ENCODE assay signal across 29 cellular contexts in the genomic region with DNA sequence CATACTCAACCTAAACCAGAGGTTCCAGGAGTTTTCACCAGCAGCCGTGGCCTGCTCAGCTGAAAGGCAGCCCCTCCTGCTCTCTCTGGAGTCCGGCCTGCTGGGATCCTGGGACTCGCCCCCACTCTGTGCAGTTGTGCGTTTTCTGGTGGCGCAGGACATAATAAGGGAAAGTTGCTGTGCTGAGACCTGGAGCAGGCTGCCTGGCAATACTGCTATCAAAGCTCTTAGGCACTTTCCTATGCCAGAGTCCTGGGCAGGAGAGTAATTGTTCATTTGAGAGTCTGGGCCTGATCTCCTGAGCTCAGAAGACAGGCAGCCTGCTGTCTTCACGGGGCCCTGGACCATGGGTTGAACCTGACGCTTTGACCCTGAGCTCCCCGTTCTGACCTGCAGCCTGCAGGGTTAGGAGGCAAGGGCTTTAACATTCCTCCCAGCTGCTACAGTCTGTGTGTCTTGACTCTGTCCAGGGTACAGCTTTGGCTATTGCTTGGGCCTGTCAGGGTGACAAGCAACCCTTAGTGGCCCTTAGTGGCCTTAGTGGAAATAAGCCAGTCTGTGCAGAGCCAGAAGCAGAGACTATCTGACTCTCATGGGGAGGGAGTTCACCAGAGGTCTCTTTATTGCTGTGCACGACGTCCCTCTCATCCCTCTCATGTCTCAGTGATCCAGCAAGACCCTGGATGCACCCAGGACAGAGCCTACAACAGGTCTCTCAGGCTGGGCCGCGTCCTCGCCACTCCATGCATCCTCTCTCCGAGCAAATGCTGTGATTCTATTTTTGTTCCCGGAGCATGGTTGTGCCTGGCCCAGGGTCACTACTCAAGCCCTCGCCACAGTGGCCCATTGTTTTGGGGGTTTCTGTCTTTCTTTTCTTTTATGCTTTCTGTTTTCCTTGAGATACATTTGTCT.
DNase-seq lines count a peak whose midpoint lies in the region; ATAC-seq, FAIRE-seq and TF ChIP-seq lines count a peak whose summit lies in the region.
"Had no signal": no experiment of that assay in that cellular context is flagged by ENCODE, and none has a peak within 500 bp of the region (broad histone marks: within the 10 kb centered on the region; RNA-seq: fewer than 3 reads in every experiment).

No MANE protein-coding gene starts in this region.

- POLR2A ChIA-PET in HepG2 (lab: Yijun Ruan, JAX) = no interaction called here

- TF ChIP-seq EP300 in HepG2 (IDR thresholded peaks at IDR 0.05; ENCODE audit: low read depth in 2 of 2, low read length in 2 of 2) (no peak), HepG2 (CRISPR knock-in tag; IDR thresholded peaks at IDR 0.05; ENCODE audit: borderline replicate concordance) (no peak), sigmoid colon (IDR thresholded peaks at IDR 0.05) (no peak)

- H3K9ac ChIP-seq in liver (ENCODE audit: low read depth in 1 of 2, low read length in 2 of 2) (no peak overlapping the region), HepG2 (ENCODE audit: insufficient read depth, low read depth, low read length) (no peak overlapping the region)
- H3K9ac ChIP-seq: parathyroid adenoma had no signal

- TF ChIP-seq POLR2A in HepG2 (IDR thresholded peaks at IDR 0.05; ENCODE audit: insufficient read depth in 1 of 2, low read depth in 2 of 2, low read length in 2 of 2) = no peak
- TF ChIP-seq POLR2A in right lobe of liver (IDR thresholded peaks at IDR 0.05) = no peak
- TF ChIP-seq POLR2A in sigmoid colon (IDR thresholded peaks at IDR 0.05) = no peak

- H3K4me1 ChIP-seq in liver (ENCODE audit: control insufficient read depth in 4 of 4, insufficient read depth in 4 of 4, low read length in 3 of 4) = no peaks in the 10 kb centered on the region
- H3K4me1 ChIP-seq in HepG2 (ENCODE audit: insufficient read depth, low read length) = no peaks in the 10 kb centered on the region
- no peaks in the 10 kb centered on the region for H3K4me1 ChIP-seq in right lobe of liver
- peaks cover 0 to 20% (median 16%) of the 10 kb centered on the region in 4 donors for H3K4me1 ChIP-seq in sigmoid colon
- no peaks in the 10 kb centered on the region for H3K4me1 ChIP-seq in aorta (ENCODE audit: control insufficient read depth in 1 of 2, insufficient read depth in 2 of 2, low read length in 2 of 2)
- H3K4me1 ChIP-seq: A549, gastrocnemius medialis, parathyroid adenoma, vagina had no signal

- ATAC-seq in HepG2 = no peak
- peak; percentile 6 to 51 (median 28) for ATAC-seq in right lobe of liver
- ATAC-seq in aorta (ENCODE audit: low FRiP score) = no peak
- no peak for ATAC-seq in GM21619 (IDR thresholded peaks at IDR 0.05; ENCODE audit: unreplicated experiment)
- ATAC-seq: A549; activated CD4-positive, CD25-positive, alpha-beta regulatory T cell treated with anti-CD3 and anti-CD28 coated beads, Interleukin-2, amount 50 U/mL, for 24 hours; activated CD8-positive, alpha-beta T cell treated with anti-CD3 and anti-CD28 coated beads for 36 hours; CD8-positive, alpha-beta T cell; naive thymus-derived CD4-positive, alpha-beta T cell had no signal

- CTCF ChIA-PET in HepG2 (lab: Yijun Ruan, JAX; ENCODE audit: low intra/inter-chr PET ratio, low total read pairs) = no interaction called here

- TF ChIP-seq RAD21 in liver (IDR thresholded peaks at IDR 0.05) (peak in 1 of 2 donors; percentile 26), HepG2 (CRISPR knock-in tag; IDR thresholded peaks at IDR 0.05) (no peak)

- WGBS in liver = 86% methylated on average over 16 of the region's 16 CpGs
- WGBS in HepG2 (ENCODE audit: low lambda C conversion rate) = 26% methylated on average over 16 of the region's 16 CpGs
- 76% methylated on average over 7 of the region's 16 CpGs for WGBS in right lobe of liver (ENCODE audit: insufficient coverage, low coverage, low lambda C conversion rate, missing lambda C conversion rate)
- WGBS in sigmoid colon, 2 donors = 80 to 89% methylated on average over 16 of the region's 16 CpGs
- 69 to 72% methylated on average over 16 of the region's 16 CpGs for WGBS in aorta, 2 donors

- TF ChIP-seq CTCF in liver (IDR thresholded peaks at IDR 0.05; ENCODE audit: low read depth, low read length, missing input control) (no peak), HepG2 (CRISPR knock-in tag; IDR thresholded peaks at IDR 0.05) (no peak), right lobe of liver (IDR thresholded peaks at IDR 0.05) (no peak), sigmoid colon (IDR thresholded peaks at IDR 0.05) (no peak), D721Med (IDR thresholded peaks at IDR 0.05; ENCODE audit: insufficient read depth, missing control alignments) (no peak)

- H3K27ac ChIP-seq in liver (ENCODE audit: low read depth in 1 of 2, low read length in 2 of 2) (no peak overlapping the region), HepG2 (ENCODE audit: extremely low read length, insufficient read depth, low read length) (no peak overlapping the region), right lobe of liver (no peak overlapping the region), sigmoid colon (peak overlapping the region in 2 of 4 donors; percentile 14 to 28), aorta (ENCODE audit: low read depth in 1 of 2, low read length in 2 of 2) (no peak overlapping the region)
- H3K27ac ChIP-seq: A549, brain microvascular endothelial cell, gastrocnemius medialis, parathyroid adenoma, PC-9, vagina had no signal

- H3K36me3 ChIP-seq in liver (ENCODE audit: control insufficient read depth in 4 of 4, insufficient read depth in 3 of 4, low read depth in 1 of 4, low read length in 3 of 4) = no peaks in the 10 kb centered on the region
- no peaks in the 10 kb centered on the region for H3K36me3 ChIP-seq in HepG2 (replicated peaks in 1 of 2; ENCODE audit: control insufficient read depth in 1 of 2, insufficient read depth in 2 of 2, low read length in 2 of 2)
- H3K36me3 ChIP-seq in right lobe of liver = no peaks in the 10 kb centered on the region
- no peaks in the 10 kb centered on the region for H3K36me3 ChIP-seq in sigmoid colon
- H3K36me3 ChIP-seq in aorta (ENCODE audit: control insufficient read depth in 1 of 2, insufficient read depth in 2 of 2, low read length in 1 of 2) = no peaks in the 10 kb centered on the region
- H3K36me3 ChIP-seq: brain microvascular endothelial cell, gastrocnemius medialis, vagina had no signal

- no peak overlapping the region for H3K4me2 ChIP-seq in HepG2 (ENCODE audit: low read depth, low read length)
- H3K4me2 ChIP-seq: A549, PC-9 had no signal

- no peak overlapping the region for H2AFZ ChIP-seq in HepG2 (ENCODE audit: low read length)
- H2AFZ ChIP-seq: parathyroid adenoma, PC-9 had no signal

- H3K4me3 ChIP-seq in liver (ENCODE audit: low read depth in 1 of 3, low read length in 3 of 3) (no peak overlapping the region), HepG2 (replicated peaks in 1 of 3; ENCODE audit: insufficient read depth in 1 of 3, low read depth in 2 of 3, low read length in 3 of 3) (no peak overlapping the region), right lobe of liver (no peak overlapping the region), sigmoid colon (no peak overlapping the region), aorta (ENCODE audit: low read length in 2 of 2) (no peak overlapping the region)
- H3K4me3 ChIP-seq: A549, gastrocnemius medialis, PC-9, vagina had no signal

- H4K20me1 ChIP-seq in HepG2 (ENCODE audit: insufficient read depth, low read length) = no peaks in the 10 kb centered on the region

- in situ Hi-C loops in HepG2 (cut with HindIII; ENCODE audit: extremely low pct_ligation_motif_present, low pct_unique_long_range_greater_than_20kb) = no loop called here

- H3K9me3 ChIP-seq in liver (ENCODE audit: control insufficient read depth in 4 of 4, low read length in 3 of 4) (no peaks in the 10 kb centered on the region), HepG2 (ENCODE audit: low read length) (no peaks in the 10 kb centered on the region), right lobe of liver (no peaks in the 10 kb centered on the region), sigmoid colon (no peaks in the 10 kb centered on the region), aorta (ENCODE audit: control insufficient read depth, low read length) (no peaks in the 10 kb centered on the region)
- H3K9me3 ChIP-seq: A549, gastrocnemius medialis, vagina had no signal

- intact Hi-C loops in HepG2 (cut with micrococcal nuclease; ENCODE audit: unreplicated experiment) = no loop called here
- intact Hi-C loops in right lobe of liver (cut with DNase I) = no loop called here
- intact Hi-C loops in sigmoid colon (cut with DNase I) = no loop called here
- intact Hi-C loops in aorta (cut with DNase I) = no loop called here

- DNase-seq in HepG2 (ENCODE audit: low spot score) (no peak), right lobe of liver (peak in 1 of 3 donors; percentile 43), sigmoid colon (peak; percentile 51), aorta (peak; percentile 39 to 42), D721Med (ENCODE audit: insufficient read length, low spot score) (no peak), middle frontal gyrus (ENCODE audit: extremely low spot score, low spot score) (no peak)
- DNase-seq: activated CD8-positive, alpha-beta T cell treated with anti-CD3 and anti-CD28 coated beads for 36 hours; activated gamma-delta T cell treated with Interleukin-2 at 50 U/mL for 16 hours; activated T-cell treated with anti-CD3 and anti-CD28 coated beads, Interleukin-2, amount 50 U/mL, for 24 hours; brain microvascular endothelial cell; cortex of kidney; gastrocnemius medialis; GF-D8; Kasumi-1; MV-4-11; naive thymus-derived CD4-positive, alpha-beta T cell; NCI-H510A treated with DMSO at 0.1 percent for 48 hours; PC-9; SIG-M5; stimulated activated CD8-positive, alpha-beta memory T cell treated with anti-CD3 and anti-CD28 coated beads, Interleukin-4, amount 100 ng/mL, for 48 hours had no signal

- FAIRE-seq in HepG2 (lab: Jason Lieb, UNC) (no peak), D721Med (lab: Jason Lieb, UNC) (no peak)
- FAIRE-seq: A549, H54, keratinocyte had no signal

- BruUV-seq in HepG2 (replicated peaks; lab: Mats Ljungman, UMichigan) = no TSS peak

- H3K79me2 ChIP-seq in HepG2 (ENCODE audit: insufficient read depth, low read length) = no peaks in the 10 kb centered on the region
- H3K79me2 ChIP-seq: parathyroid adenoma had no signal

- H3K27me3 ChIP-seq in liver (ENCODE audit: control insufficient read depth in 4 of 4, insufficient read depth in 4 of 4, low read length in 3 of 4) (no peaks in the 10 kb centered on the region), HepG2 (ENCODE audit: control insufficient read depth in 1 of 2, insufficient read depth in 2 of 2, low read length in 2 of 2) (peaks cover 2 to 65% of the 10 kb centered on the region in 2 experiments; a peak in 4 of 5 replicates), right lobe of liver (no peaks in the 10 kb centered on the region), sigmoid colon (no peaks in the 10 kb centered on the region), aorta (ENCODE audit: control insufficient read depth in 1 of 2, insufficient read depth in 2 of 2, low read length in 1 of 2) (no peaks in the 10 kb centered on the region)
- H3K27me3 ChIP-seq: brain microvascular endothelial cell, gastrocnemius medialis, vagina had no signal

TF ChIP-seq in liver, 16 proteins besides CTCF, POLR2A, EP300 and RAD21 (continues in another document):
- peak; percentile 60 to 71 for TF ChIP-seq RXRA (IDR thresholded peaks at IDR 0.05)

TF ChIP-seq in HepG2, 621 proteins besides CTCF, POLR2A, EP300 and RAD21 (continues in another document):
- TF ChIP-seq PAWR (CRISPR knock-in tag; IDR thresholded peaks at IDR 0.05; ENCODE audit: borderline replicate concordance) = no peak

Comparison
In these comparisons a context has a peak if more than half of its experiments do, and no peak if none do; other contexts are left out.
1. ATAC-seq: peak in right lobe of liver (4 of 4); none in HepG2 (single experiment), aorta (single experiment) and GM21619 (single experiment).
2. DNase-seq: peak in sigmoid colon (single experiment) and aorta (2 of 2); none in HepG2 (single experiment), D721Med (single experiment) and middle frontal gyrus (single experiment).